Comparison of ENCODE assay signal across 19 cellular contexts in genomic region chr17:42346473-42346872, GRCh38. TPM values are rescaled to one million over a fixed set of nuclear protein-coding genes. Genes with fewer than 3 reads are reported as not detected.
DNase-seq lines count a peak whose midpoint lies in the region; ATAC-seq and TF ChIP-seq lines count a peak whose summit lies in the region.
"Had no signal": no experiment of that assay in that cellular context is flagged by ENCODE, and none has a peak within 500 bp of the region (broad histone marks: within the 10 kb centered on the region; RNA-seq: fewer than 3 reads in every experiment).

No MANE protein-coding gene starts in this region.

- no peak overlapping the region for H3K4me2 ChIP-seq in GM23338

- peaks cover 22% of the 10 kb centered on the region for H3K36me3 ChIP-seq in ACC112 (ENCODE audit: insufficient read depth, low read length)
- H3K36me3 ChIP-seq in GM23338 (ENCODE audit: insufficient read depth) = peaks cover 13% of the 10 kb centered on the region
- peaks cover 13% of the 10 kb centered on the region for H3K36me3 ChIP-seq in rectal smooth muscle tissue (ENCODE audit: control insufficient read depth, insufficient read depth, low read length)

- H3K27ac Mint-ChIP-seq in GM23338 (peak overlapping the region; percentile 27; the same call in 1 of the 2 replicates), chondrocyte (ENCODE audit: unreplicated experiment) (peak overlapping the region; percentile 83)
- H3K27ac Mint-ChIP-seq: activated CD8-positive, alpha-beta memory T cell treated with anti-CD3 and anti-CD28 coated beads, Interleukin-2, amount 10 ng/mL, durations not matched to agents 7 days and 5 days; activated T-helper 2 cell treated with anti-CD3 and anti-CD28 coated beads, Interferon-gamma antibody, Interleukin-2, Interleukin-4, amounts not matched to agents 10 μg/mL and 5 μg/mL and 100 μg/mL, durations not matched to agents 14 hours and 24 hours and 36 hours; CD8-positive, alpha-beta T cell; dendritic cell treated with granulocyte-macrophage colony-stimulating factor and Interleukin-4, amounts not matched to agents 40 ng/mL and 50 ng/mL, for 4 days had no signal

- TF ChIP-seq CTCF in GM23338 (conservative IDR thresholded peaks at IDR 0.05; ENCODE audit: low read depth in 2 of 2) (no peak), chondrocyte (IDR thresholded peaks at IDR 0.05) (no peak)

- intact Hi-C loops in sciatic nerve (cut with DNase I) = no loop called here

- H3K27me3 Mint-ChIP-seq in GM23338 (ENCODE audit: insufficient read depth, low read depth, poor library complexity) (peaks cover 3% of the 10 kb centered on the region), chondrocyte (ENCODE audit: low read depth) (no peaks in the 10 kb centered on the region)
- H3K27me3 Mint-ChIP-seq: activated CD8-positive, alpha-beta memory T cell treated with anti-CD3 and anti-CD28 coated beads, Interleukin-2, amount 10 ng/mL, durations not matched to agents 7 days and 5 days; dendritic cell treated with granulocyte-macrophage colony-stimulating factor and Interleukin-4, amounts not matched to agents 40 ng/mL and 50 ng/mL, for 4 days had no signal

- no peaks in the 10 kb centered on the region; the same call in 1 of the 2 replicates for H3K9me2 ChIP-seq in GM23338 (ENCODE audit: insufficient read depth)

- H3K9ac ChIP-seq in rectal smooth muscle tissue (ENCODE audit: low read length) = no peak overlapping the region

- no peak for ATAC-seq in GM23338
- ATAC-seq in sciatic nerve = no peak
- ATAC-seq: activated CD8-positive, alpha-beta memory T cell treated with anti-CD3 and anti-CD28 coated beads, Interleukin-2, amount 10 ng/mL, durations not matched to agents 7 days and 5 days; CD8-positive, alpha-beta T cell; stimulated activated naive CD8-positive, alpha-beta T cell treated with anti-CD3 and anti-CD28 coated beads, Interleukin-15, Interleukin-2, amounts not matched to agents 100 U/mL and 50 U/mL, for 24 hours had no signal

- peaks cover 52% of the 10 kb centered on the region for H3K36me3 Mint-ChIP-seq in GM23338 (ENCODE audit: low read depth)
- peaks cover 24% of the 10 kb centered on the region for H3K36me3 Mint-ChIP-seq in chondrocyte (ENCODE audit: low read depth)

- DNase-seq in GM23338 (ENCODE audit: low spot score) (no peak), chondrocyte (ENCODE audit: low spot score) (no peak), sciatic nerve (ENCODE audit: low spot score) (no peak), SHP77 treated with DMSO at 0.1 percent for 48 hours (lab: John Stamatoyannopoulos, UW) (no peak), SKM-1 treated with dmso at 0.1 percent for 144 hours (lab: John Stamatoyannopoulos, UW; ENCODE audit: unreplicated experiment) (no peak)
- DNase-seq: activated CD4-positive, alpha-beta T cell treated with anti-CD3 and anti-CD28 coated beads for 1 hour; activated CD8-positive, alpha-beta memory T cell treated with anti-CD3 and anti-CD28 coated beads, Interleukin-2, amount 10 ng/mL, durations not matched to agents 7 days and 5 days; CD8-positive, alpha-beta T cell; NCI-H1092; NCI-H1930; NCI-H345; SHP77; spleen; stimulated activated CD4-positive, alpha-beta T cell treated with anti-CD3 and anti-CD28 coated beads, Interleukin-4, amount 100 ng/mL, for 1 hour; stimulated activated naive CD8-positive, alpha-beta T cell treated with anti-CD3 and anti-CD28 coated beads, Interleukin-15, Interleukin-2, amounts not matched to agents 100 U/mL and 50 U/mL, for 24 hours had no signal

- H2AFZ ChIP-seq in ACC112 (ENCODE audit: low read length, unreplicated experiment) = no peak overlapping the region
- no peak overlapping the region for H2AFZ ChIP-seq in GM23338

- H3K4me3 Mint-ChIP-seq in GM23338 = no peak overlapping the region
- no peak overlapping the region for H3K4me3 Mint-ChIP-seq in chondrocyte (ENCODE audit: unreplicated experiment)
- H3K4me3 Mint-ChIP-seq: activated CD8-positive, alpha-beta memory T cell treated with anti-CD3 and anti-CD28 coated beads, Interleukin-2, amount 10 ng/mL, durations not matched to agents 7 days and 5 days; CD8-positive, alpha-beta T cell; dendritic cell treated with granulocyte-macrophage colony-stimulating factor and Interleukin-4, amounts not matched to agents 40 ng/mL and 50 ng/mL, for 4 days had no signal

- H3K4me3 ChIP-seq in ACC112 (ENCODE audit: low read depth, low read length) = no peak overlapping the region
- no peak overlapping the region for H3K4me3 ChIP-seq in GM23338
- H3K4me3 ChIP-seq in rectal smooth muscle tissue (ENCODE audit: low read length) = no peak overlapping the region
- H3K4me3 ChIP-seq: spleen had no signal

- peaks cover 38% of the 10 kb centered on the region for H3K4me1 ChIP-seq in ACC112 (ENCODE audit: control insufficient read depth, insufficient read depth, low read length, unreplicated experiment)
- H3K4me1 ChIP-seq in GM23338 (ENCODE audit: insufficient read depth) = peaks cover 6% of the 10 kb centered on the region; the same call in 1 of the 2 replicates
- H3K4me1 ChIP-seq in rectal smooth muscle tissue (ENCODE audit: control insufficient read depth, insufficient read depth, low read length) = peaks cover 15% of the 10 kb centered on the region

- peaks cover 8% of the 10 kb centered on the region; the same call in 1 of the 2 replicates for H4K20me1 ChIP-seq in GM23338 (replicated peaks; ENCODE audit: insufficient read depth)

- H3K9me3 Mint-ChIP-seq in GM23338 (no peaks in the 10 kb centered on the region), chondrocyte (ENCODE audit: low read depth) (no peaks in the 10 kb centered on the region)
- H3K9me3 Mint-ChIP-seq: activated T-helper 2 cell treated with anti-CD3 and anti-CD28 coated beads, Interferon-gamma antibody, Interleukin-2, Interleukin-4, amounts not matched to agents 10 μg/mL and 5 μg/mL and 100 μg/mL, durations not matched to agents 14 hours and 24 hours and 36 hours; CD8-positive, alpha-beta T cell; dendritic cell treated with granulocyte-macrophage colony-stimulating factor and Interleukin-4, amounts not matched to agents 40 ng/mL and 50 ng/mL, for 4 days had no signal

- H3K27me3 ChIP-seq in ACC112 (ENCODE audit: insufficient read depth, low read length) = no peaks in the 10 kb centered on the region
- H3K27me3 ChIP-seq in GM23338 (ENCODE audit: insufficient read depth) = no peaks in the 10 kb centered on the region
- H3K27me3 ChIP-seq in rectal smooth muscle tissue (ENCODE audit: control insufficient read depth, insufficient read depth, low read length) = no peaks in the 10 kb centered on the region
- H3K27me3 ChIP-seq: spleen had no signal

- H3K4me1 Mint-ChIP-seq in GM23338 (peaks cover 24% of the 10 kb centered on the region; the same call in 2 of the 3 replicates), chondrocyte (ENCODE audit: low read depth) (peaks cover 41% of the 10 kb centered on the region)

- H3F3A ChIP-seq in GM23338 (replicated peaks; ENCODE audit: low read depth) = peaks cover 7% of the 10 kb centered on the region

- H3K79me2 ChIP-seq in ACC112 (ENCODE audit: control insufficient read depth, insufficient read depth, low read length, unreplicated experiment) = peaks cover 37% of the 10 kb centered on the region
- peaks cover 38% of the 10 kb centered on the region for H3K79me2 ChIP-seq in GM23338 (replicated peaks; ENCODE audit: insufficient read depth)

- peak overlapping the region; percentile 47; the same call in 1 of the 2 replicates for H3K27ac ChIP-seq in ACC112 (ENCODE audit: low read depth, low read length)
- peak overlapping the region; percentile 18; the same call in 1 of the 2 replicates for H3K27ac ChIP-seq in GM23338 (ENCODE audit: low read depth)
- H3K27ac ChIP-seq in rectal smooth muscle tissue (ENCODE audit: low read depth, low read length) = peak overlapping the region; percentile 36

TF ChIP-seq in GM23338, 12 proteins besides CTCF, POLR2A, EP300 and RAD21 (continues in another document):
- TF ChIP-seq ZNF331 (CRISPR knock-in tag; IDR thresholded peaks at IDR 0.05; ENCODE audit: low read depth) (no peak), POLR2AphosphoS5 (IDR thresholded peaks at IDR 0.05; ENCODE audit: low read depth) (no peak)

RNA-seq across cellular contexts. Expression of gene STAT3, which starts 41.8 kb away (rescaled TPM):
- total RNA-seq in GM23338 (2014; rRNA removed; shearing (Covaris generic)) = 78.0 and 83.2 TPM in 2 replicates
- 41.7 and 49.5 TPM in 2 replicates for polyA plus RNA-seq in GM23338 (2016; fragmentation: Nextera tagmentation; extraction: Ambion mirVana)
- total RNA-seq in chondrocyte = 164 to 203 TPM (median 164 TPM) in 3 replicates
- 284 TPM for total RNA-seq in sciatic nerve

RNA-seq across cellular contexts. Expression of gene STAT5A, which starts 58.2 kb away (rescaled TPM):
- total RNA-seq in GM23338 (2014; rRNA removed; shearing (Covaris generic)) = 14.6 and 18.1 TPM in 2 replicates
- 2.3 and 2.4 TPM in 2 replicates for polyA plus RNA-seq in GM23338 (2016; fragmentation: Nextera tagmentation; extraction: Ambion mirVana)
- total RNA-seq in chondrocyte (12.2 to 17.6 TPM (median 14.3 TPM) in 3 replicates), sciatic nerve (55.6 TPM)
